ENCODE assay signal across 17 cellular contexts in the genomic region with DNA sequence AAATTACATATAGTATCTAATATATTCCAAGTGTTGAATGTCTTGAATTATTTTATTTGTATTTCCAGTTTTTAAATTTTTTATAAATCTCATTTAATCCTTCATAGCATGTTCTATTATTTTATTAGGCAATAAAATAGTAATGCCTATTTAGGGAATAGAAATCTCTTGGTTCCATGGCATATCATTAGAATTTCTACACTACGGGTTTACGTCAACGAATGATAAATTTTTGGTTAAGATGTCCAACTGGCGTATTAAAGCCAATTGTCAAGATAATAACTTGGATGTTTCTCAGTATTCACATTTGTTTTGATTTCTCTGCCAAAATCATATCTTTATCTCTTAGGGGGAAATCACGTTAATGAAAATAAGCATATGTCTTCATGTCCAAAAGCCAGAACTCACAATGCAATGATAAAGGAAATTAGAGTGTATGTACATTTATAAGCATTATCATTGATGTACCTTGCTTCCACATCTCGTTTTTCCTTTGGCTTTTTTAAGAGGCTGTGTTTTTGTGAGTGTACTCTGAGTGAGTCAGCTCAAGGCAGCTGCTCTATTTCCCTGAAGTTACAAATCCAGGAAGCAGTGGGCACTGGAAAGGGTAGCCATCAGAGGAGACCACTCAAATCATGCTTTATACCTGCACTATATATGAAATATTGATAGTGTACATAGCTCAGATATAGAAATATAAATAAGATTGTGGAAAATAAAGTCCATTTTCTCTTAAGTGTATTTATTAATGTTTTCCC.
DNase-seq lines count a peak whose midpoint lies in the region; TF ChIP-seq lines count a peak whose summit lies in the region.
"Had no signal": no experiment of that assay in that cellular context is flagged by ENCODE, and none has a peak within 500 bp of the region (broad histone marks: within the 10 kb centered on the region; RNA-seq: fewer than 3 reads in every experiment).

No MANE protein-coding gene starts in this region.

- no peak overlapping the region for H3K4me3 ChIP-seq in epithelial cell of esophagus (ENCODE audit: low read length)
- peak overlapping the region in 1 of 2 experiments; percentile 52 for H3K4me3 ChIP-seq in mesenchymal stem cell (ENCODE audit: insufficient read depth in 1 of 2, low read depth in 1 of 2, low read length in 2 of 2)
- H3K4me3 ChIP-seq: esophagus muscularis mucosa, GM23338, neural progenitor cell, spleen had no signal

- no peak overlapping the region for H4K8ac ChIP-seq in mesenchymal stem cell (ENCODE audit: low read length)

- no peak overlapping the region for H4K91ac ChIP-seq in mesenchymal stem cell (ENCODE audit: low read length)

- H3K9ac ChIP-seq in mesenchymal stem cell (ENCODE audit: low read length): peak overlapping the region; percentile 59
- H3K9ac ChIP-seq: neural progenitor cell had no signal

- no peak overlapping the region for H2BK15ac ChIP-seq in mesenchymal stem cell (ENCODE audit: low read depth, poor library complexity, severe bottlenecking)

- H3K79me1 ChIP-seq in mesenchymal stem cell (replicated peaks; ENCODE audit: low read length, poor library complexity, severe bottlenecking): no peaks in the 10 kb centered on the region

- TF ChIP-seq CTCF in epithelial cell of esophagus (IDR thresholded peaks at IDR 0.05; ENCODE audit: insufficient read depth, low read depth, low read length, missing control alignments): no peak
- no peak for TF ChIP-seq CTCF in endothelial cell (IDR thresholded peaks at IDR 0.05; ENCODE audit: unreplicated experiment)

- no peaks in the 10 kb centered on the region for H3K36me3 ChIP-seq in mesenchymal stem cell (ENCODE audit: control insufficient read depth in 1 of 2, insufficient read depth in 2 of 2, low read depth in 1 of 2, low read length in 2 of 2)
- H3K36me3 ChIP-seq: esophagus muscularis mucosa, neural progenitor cell, spleen had no signal

- H2AK5ac ChIP-seq in mesenchymal stem cell (ENCODE audit: low read length, severe bottlenecking): no peak overlapping the region

- H2BK12ac ChIP-seq in mesenchymal stem cell (ENCODE audit: low read length in 2 of 2): no peak overlapping the region

- no peak overlapping the region for H2BK120ac ChIP-seq in mesenchymal stem cell (ENCODE audit: low read depth, low read length)

- H3K27me3 ChIP-seq in mesenchymal stem cell (ENCODE audit: control insufficient read depth in 1 of 2, insufficient read depth in 1 of 2, low read length in 2 of 2): no peaks in the 10 kb centered on the region
- H3K27me3 ChIP-seq: esophagus muscularis mucosa, neural progenitor cell, spleen had no signal

- no peaks in the 10 kb centered on the region for H3K9me3 Mint-ChIP-seq in endothelial cell (ENCODE audit: unreplicated experiment)
- H3K9me3 Mint-ChIP-seq: activated naive CD4-positive, alpha-beta T cell treated with anti-CD3 and anti-CD28 coated beads, Interleukin-2, amount 50 U/mL, for 72 hours; GM23338; neural progenitor cell had no signal

- H3K27ac ChIP-seq in mesenchymal stem cell (ENCODE audit: low read length, poor library complexity, severe bottlenecking): no peak overlapping the region
- H3K27ac ChIP-seq: esophagus muscularis mucosa, neural progenitor cell, spleen had no signal

- H3K4me1 Mint-ChIP-seq in endothelial cell (ENCODE audit: unreplicated experiment): peaks cover 35% of the 10 kb centered on the region

- DNase-seq in DMS53 treated with DMSO at 0.1 percent for 48 hours (lab: John Stamatoyannopoulos, UW; ENCODE audit: unreplicated experiment): peak; percentile 56
- DNase-seq in RKO (ENCODE audit: low spot score): peak; percentile 9
- peak; percentile 22 for DNase-seq in epithelial cell of esophagus (ENCODE audit: low read depth)
- DNase-seq in mesenchymal stem cell: peak; percentile 53
- DNase-seq in endothelial cell (ENCODE audit: low spot score): no peak
- no peak for DNase-seq in GOT3 (lab: John Stamatoyannopoulos, UW)
- no peak for DNase-seq in islet precursor cell
- DNase-seq in AML-193 (lab: John Stamatoyannopoulos, UW): no peak
- DNase-seq: mesendoderm, NCI-H1092 treated with DMSO at 0.1 percent for 48 hours, NCI-H524 treated with DMSO at 0.1 percent for 48 hours, spleen, substantia nigra had no signal

- H2AFZ ChIP-seq in mesenchymal stem cell (ENCODE audit: low read depth, low read length): no peak overlapping the region
- H2AFZ ChIP-seq: GM23338, neural progenitor cell had no signal

- no peak overlapping the region for H3K4me2 ChIP-seq in mesenchymal stem cell (ENCODE audit: low read length, poor library complexity, severe bottlenecking)
- H3K4me2 ChIP-seq: GM23338, neural progenitor cell had no signal

- H3K18ac ChIP-seq in mesenchymal stem cell (ENCODE audit: low read depth in 1 of 2, low read length in 2 of 2): no peak overlapping the region

- no peak overlapping the region for H3K4me3 Mint-ChIP-seq in endothelial cell (ENCODE audit: unreplicated experiment)
- H3K4me3 Mint-ChIP-seq: GM23338, neural progenitor cell had no signal

- no peaks in the 10 kb centered on the region for H3K36me3 Mint-ChIP-seq in endothelial cell (ENCODE audit: low read depth, unreplicated experiment)
- H3K36me3 Mint-ChIP-seq: activated naive CD4-positive, alpha-beta T cell treated with anti-CD3 and anti-CD28 coated beads, Interleukin-2, amount 50 U/mL, for 72 hours; neural progenitor cell had no signal

- H2BK5ac ChIP-seq in mesenchymal stem cell (ENCODE audit: low read depth, low read length, poor library complexity, severe bottlenecking): no peak overlapping the region

- H3K4me1 ChIP-seq in mesenchymal stem cell (ENCODE audit: control insufficient read depth, insufficient read depth, low read depth, low read length): no peaks in the 10 kb centered on the region
- H3K4me1 ChIP-seq: esophagus muscularis mucosa, neural progenitor cell had no signal

- no peak overlapping the region for H3K27ac Mint-ChIP-seq in endothelial cell (ENCODE audit: unreplicated experiment)
- H3K27ac Mint-ChIP-seq: activated naive CD4-positive, alpha-beta T cell treated with anti-CD3 and anti-CD28 coated beads, Interleukin-2, amount 50 U/mL, for 72 hours; GM23338; neural progenitor cell had no signal

- H3K14ac ChIP-seq in mesenchymal stem cell (ENCODE audit: low read length in 2 of 2): no peak overlapping the region

- no peaks in the 10 kb centered on the region for H3K9me3 ChIP-seq in mesenchymal stem cell (ENCODE audit: control insufficient read depth, low read length)
- H3K9me3 ChIP-seq: esophagus muscularis mucosa, spleen had no signal

- no peaks in the 10 kb centered on the region for H3K27me3 Mint-ChIP-seq in endothelial cell (ENCODE audit: unreplicated experiment)

- 40% methylated on average over 2 of the region's 6 CpGs for WGBS in mesenchymal stem cell

- no peak overlapping the region for H3K23ac ChIP-seq in mesenchymal stem cell (ENCODE audit: low read length in 2 of 2)

- no peak overlapping the region for H3K4ac ChIP-seq in mesenchymal stem cell (ENCODE audit: low read depth in 1 of 2, low read length in 2 of 2)

Comparison
In these comparisons a context has a peak if more than half of its experiments do, and no peak if none do; other contexts are left out.
1. DNase-seq: peak in DMS53 treated with DMSO at 0.1 percent for 48 hours (single experiment), RKO (single experiment), epithelial cell of esophagus (single experiment) and mesenchymal stem cell (single experiment); none in endothelial cell (single experiment), GOT3 (single experiment), islet precursor cell (single experiment) and AML-193 (0 of 2).